In the genomic region with DNA sequence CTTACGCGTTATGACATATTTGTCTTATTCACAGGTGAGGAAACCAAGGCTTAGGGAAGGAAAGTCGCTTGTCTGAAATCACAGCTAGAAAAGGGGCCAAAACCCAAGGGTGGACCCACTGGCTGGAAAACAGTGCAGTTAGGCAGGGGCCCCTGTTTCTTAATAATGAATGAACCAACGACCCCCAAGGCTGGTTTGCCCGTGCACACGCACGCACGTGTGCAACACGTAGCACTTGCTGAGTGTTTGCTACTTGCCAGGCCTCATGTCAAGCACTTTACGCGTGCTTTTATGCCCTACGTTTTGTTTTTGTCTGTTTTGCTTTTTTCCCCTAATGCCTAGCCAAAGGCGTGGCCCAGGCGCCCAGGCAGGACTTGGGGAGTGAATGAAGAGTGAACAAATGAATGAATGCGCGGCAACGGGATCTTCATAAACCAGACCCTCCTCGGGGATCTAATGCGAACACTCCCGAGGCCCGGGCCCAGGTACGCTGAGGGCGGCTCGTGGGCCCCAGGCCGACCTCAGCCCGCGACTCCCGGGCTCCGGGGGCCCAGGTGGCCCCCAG, we compare ENCODE assay signal across 8 cellular contexts. TPM values are rescaled to one million over a fixed set of nuclear protein-coding genes. Genes with fewer than 3 reads are reported as not detected.
DNase-seq lines count a peak whose midpoint lies in the region; ATAC-seq and TF ChIP-seq lines count a peak whose summit lies in the region.

No MANE protein-coding gene starts in this region.

- H3K27me3 ChIP-seq in PC-3 (ENCODE audit: low read length), result no peaks in the 10 kb centered on the region
- H3K27me3 ChIP-seq in effector memory CD4-positive, alpha-beta T cell (replicated peaks; ENCODE audit: control insufficient read depth, insufficient read depth, low read length, poor library complexity, severe bottlenecking), result no peaks in the 10 kb centered on the region

- CTCF ChIA-PET in PC-3 (lab: Charles Lee), result no interaction called here

- POLR2A ChIA-PET in PC-3 (lab: Charles Lee; ENCODE audit: unreplicated experiment), result no interaction called here
- POLR2A ChIA-PET in naive thymus-derived CD8-positive, alpha-beta T cell (lab: Charles Lee), result interaction anchor here (0.6 kb wide), 1 partner anchor 47 kb away, joined by 5 read pairs; no protein-coding TSS in a partner anchor

- ATAC-seq in PC-3, result peak; percentile 44
- ATAC-seq in naive thymus-derived CD8-positive, alpha-beta T cell, result peak in 1 of 2 donors; percentile 17
- no peak for ATAC-seq in HG03095 (IDR thresholded peaks at IDR 0.05; ENCODE audit: unreplicated experiment)

- peak overlapping the region; percentile 94 for H2AFZ ChIP-seq in PC-3 (ENCODE audit: low read length)

- peaks cover 0 to 4% (median 2%) of the 10 kb centered on the region in 3 donors for H3K36me3 Mint-ChIP-seq in naive thymus-derived CD8-positive, alpha-beta T cell

- DNase-seq in activated gamma-delta T cell treated with Interleukin-2 at 50 U/mL for 16 hours, result peak; percentile 7
- DNase-seq in activated gamma-delta T cell (lab: John Stamatoyannopoulos, UW), result no peak
- peak; percentile 14 for DNase-seq in PC-3
- DNase-seq in effector memory CD4-positive, alpha-beta T cell, result no peak
- DNase-seq in naive thymus-derived CD8-positive, alpha-beta T cell, result no peak
- no peak for DNase-seq in NCI-H2029 (lab: John Stamatoyannopoulos, UW)
- DNase-seq in NCI-H146 (lab: John Stamatoyannopoulos, UW), result no peak

- TSS peak; percentile 60 for BruUV-seq in PC-3 (replicated peaks; lab: Mats Ljungman, UMichigan)

- intact Hi-C loops in PC-3 (cut with micrococcal nuclease), result no loop called here

- H3K9me3 ChIP-seq in PC-3 (ENCODE audit: low read length), result no peaks in the 10 kb centered on the region
- H3K9me3 ChIP-seq in effector memory CD4-positive, alpha-beta T cell (ENCODE audit: control insufficient read depth, low read length), result no peaks in the 10 kb centered on the region

- H4K20me1 ChIP-seq in PC-3 (ENCODE audit: low read length), result peaks cover 35% of the 10 kb centered on the region

- peak overlapping the region; percentile 72 to 93 (median 84) for H3K4me3 Mint-ChIP-seq in naive thymus-derived CD8-positive, alpha-beta T cell

- no peaks in the 10 kb centered on the region for H3K27me3 Mint-ChIP-seq in naive thymus-derived CD8-positive, alpha-beta T cell

- H3K4me3 ChIP-seq in PC-3 (ENCODE audit: low read length), result peak overlapping the region; percentile 94
- H3K4me3 ChIP-seq in effector memory CD4-positive, alpha-beta T cell (ENCODE audit: insufficient read depth, low read depth, low read length, poor library complexity, severe bottlenecking), result peak overlapping the region; percentile 79

- no peak for TF ChIP-seq CTCF in PC-3 (conservative IDR thresholded peaks at IDR 0.05; ENCODE audit: low read depth, low read length)

- peaks cover 10 to 42% (median 31%) of the 10 kb centered on the region in 4 donors for H3K4me1 Mint-ChIP-seq in naive thymus-derived CD8-positive, alpha-beta T cell

- peaks cover 17% of the 10 kb centered on the region for H3K4me1 ChIP-seq in PC-3 (ENCODE audit: insufficient read depth, low read length)
- peaks cover 14% of the 10 kb centered on the region for H3K4me1 ChIP-seq in effector memory CD4-positive, alpha-beta T cell (ENCODE audit: control insufficient read depth, insufficient read depth, low read length, poor library complexity, severe bottlenecking)

- H3K9me2 ChIP-seq in PC-3 (replicated peaks; ENCODE audit: low read length), result no peaks in the 10 kb centered on the region

- H3K79me2 ChIP-seq in PC-3 (ENCODE audit: low read length), result peaks cover 44% of the 10 kb centered on the region

- H3K36me3 ChIP-seq in PC-3 (ENCODE audit: low read depth, low read length), result 0 out of 2 replicates have a peak, but pooled peaks cover 3% of the 10 kb centered on the region
- H3K36me3 ChIP-seq in effector memory CD4-positive, alpha-beta T cell (ENCODE audit: control insufficient read depth, insufficient read depth, low read length), result no peaks in the 10 kb centered on the region

- peak overlapping the region; percentile 93 for H3K9ac ChIP-seq in PC-3 (ENCODE audit: low read length)

- no peaks in the 10 kb centered on the region for H3F3A ChIP-seq in PC-3 (ENCODE audit: low read length, unreplicated experiment)

- no peaks in the 10 kb centered on the region for H3K9me3 Mint-ChIP-seq in naive thymus-derived CD8-positive, alpha-beta T cell

- H3K27ac Mint-ChIP-seq in naive thymus-derived CD8-positive, alpha-beta T cell, result peak overlapping the region in 9 of 10 donors; percentile 8 to 89 (median 75)

- no peak overlapping the region for H3K27ac ChIP-seq in PC-3 (ENCODE audit: low read length)
- peak overlapping the region; percentile 82 for H3K27ac ChIP-seq in effector memory CD4-positive, alpha-beta T cell (ENCODE audit: insufficient read depth, low read length, poor library complexity, severe bottlenecking)

- peak overlapping the region; percentile 97 for H3K4me2 ChIP-seq in PC-3 (ENCODE audit: low read length)

RNA-seq across cellular contexts. Expression of a gene that starts 0.6 kb away (rescaled TPM):
- 50.4 and 62.3 TPM in 2 replicates for total RNA-seq in PC-3 (2014; rRNA removed)
- 10 to 100 TPM; 79.5 to 87.3 TPM for total RNA-seq in naive thymus-derived CD8-positive, alpha-beta T cell
- polyA plus RNA-seq in naive thymus-derived CD8-positive, alpha-beta T cell, result 10 to 100 TPM; 61.3 to 89.8 (median 80.7) TPM

RNA-seq across cellular contexts. Expression of a gene that starts 50.9 kb away (rescaled TPM):
- total RNA-seq in PC-3 (2014; rRNA removed), result 33.8 and 35.0 TPM in 2 replicates
- 100 to 1,000 TPM; 151 to 157 TPM for total RNA-seq in naive thymus-derived CD8-positive, alpha-beta T cell
- 10 to 100 TPM; 27.4 to 50.3 (median 32.0) TPM for polyA plus RNA-seq in naive thymus-derived CD8-positive, alpha-beta T cell

Comparison
In these comparisons a context has a peak if more than half of its experiments do, and no peak if none do; other contexts are left out.
1. DNase-seq: peak in activated gamma-delta T cell treated with Interleukin-2 at 50 U/mL for 16 hours (single experiment) and PC-3 (single experiment); none in activated gamma-delta T cell (single experiment), effector memory CD4-positive, alpha-beta T cell (0 of 3), naive thymus-derived CD8-positive, alpha-beta T cell (0 of 10), NCI-H2029 (single experiment) and NCI-H146 (single experiment).